19 cellular contexts compared by ENCODE assay signal in the genomic region with DNA sequence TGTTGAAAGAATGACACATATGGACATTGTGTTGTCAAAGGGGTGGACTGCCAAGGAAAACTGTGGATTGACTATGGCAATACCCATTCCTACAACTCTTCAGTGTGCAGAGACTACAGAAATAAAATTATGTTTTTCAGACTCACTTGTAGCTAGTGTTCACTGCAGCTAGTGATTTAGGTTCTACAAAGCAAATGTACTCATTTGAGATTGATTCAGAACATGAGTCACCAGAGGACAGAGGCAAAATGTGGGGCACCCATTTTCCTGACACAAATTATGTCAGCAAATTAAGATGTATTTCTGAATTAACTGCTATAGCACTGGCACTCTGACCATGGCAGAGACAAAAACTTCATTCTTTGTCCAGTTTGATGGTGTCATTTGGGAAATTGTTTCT.
"Had no signal": no experiment of that assay in that cellular context is flagged by ENCODE, and none has a peak within 500 bp of the region (broad histone marks: within the 10 kb centered on the region; RNA-seq: fewer than 3 reads in every experiment).

No MANE protein-coding gene starts in this region.

- ATAC-seq: activated CD8-positive, alpha-beta memory T cell treated with anti-CD3 and anti-CD28 coated beads, Interleukin-2, amount 10 ng/mL, durations not matched to agents 7 days and 5 days; left lobe of liver; mucosa of descending colon; naive thymus-derived CD4-positive, alpha-beta T cell had no signal

- H3K9ac ChIP-seq: parathyroid adenoma had no signal

- H3K9me3 ChIP-seq: adrenal gland, colonic mucosa, mucosa of descending colon, sigmoid colon, thoracic aorta had no signal

- DNase-seq: activated CD4-positive, alpha-beta memory T cell treated with anti-CD3 and anti-CD28 coated beads for 36 hours; activated CD8-positive, alpha-beta memory T cell treated with anti-CD3 and anti-CD28 coated beads, Interleukin-2, amount 10 ng/mL, durations not matched to agents 7 days and 5 days; activated effector memory CD4-positive, alpha-beta T cell treated with Interleukin-2 at 50 U/mL for 16 hours; activated naive CD4-positive, alpha-beta T cell treated with anti-CD3 and anti-CD28 coated beads, Interleukin-2, amount 50 U/mL, for 16 hours; activated T-cell treated with anti-CD3 and anti-CD28 coated beads, Interleukin-2, amount 50 U/mL, for 1 hour; adrenal gland; central memory CD4-positive, alpha-beta T cell; colonic mucosa; islet precursor cell; mucosa of descending colon; naive thymus-derived CD4-positive, alpha-beta T cell; sigmoid colon; stimulated activated CD4-positive, alpha-beta T cell treated with anti-CD3 and anti-CD28 coated beads, Interleukin-12 subunit alpha, Interleukin-12 subunit beta, amount 100 ng/mL, for 4 hours; stimulated activated CD4-positive, alpha-beta T cell treated with anti-CD3 and anti-CD28 coated beads, Interleukin-2, amount 100 ng/mL, for 24 hours; T-helper 9 cell had no signal

- H3K27ac ChIP-seq: adrenal gland, colonic mucosa, esophagus muscularis mucosa, parathyroid adenoma, sigmoid colon, thoracic aorta had no signal

- H3K4me1 ChIP-seq: adrenal gland, colonic mucosa, esophagus muscularis mucosa, parathyroid adenoma, sigmoid colon had no signal

- H3K4me3 ChIP-seq: adrenal gland, colonic mucosa, esophagus muscularis mucosa, mucosa of descending colon, sigmoid colon, thoracic aorta had no signal

- H2AFZ ChIP-seq: parathyroid adenoma had no signal

- H3K79me2 ChIP-seq: parathyroid adenoma had no signal

- H3K27me3 ChIP-seq: adrenal gland, colonic mucosa, esophagus muscularis mucosa, sigmoid colon had no signal

- H3K36me3 ChIP-seq: adrenal gland, colonic mucosa, esophagus muscularis mucosa, sigmoid colon, thoracic aorta had no signal
